Comparison of ENCODE assay signal across 9 cellular contexts in the genomic region with DNA sequence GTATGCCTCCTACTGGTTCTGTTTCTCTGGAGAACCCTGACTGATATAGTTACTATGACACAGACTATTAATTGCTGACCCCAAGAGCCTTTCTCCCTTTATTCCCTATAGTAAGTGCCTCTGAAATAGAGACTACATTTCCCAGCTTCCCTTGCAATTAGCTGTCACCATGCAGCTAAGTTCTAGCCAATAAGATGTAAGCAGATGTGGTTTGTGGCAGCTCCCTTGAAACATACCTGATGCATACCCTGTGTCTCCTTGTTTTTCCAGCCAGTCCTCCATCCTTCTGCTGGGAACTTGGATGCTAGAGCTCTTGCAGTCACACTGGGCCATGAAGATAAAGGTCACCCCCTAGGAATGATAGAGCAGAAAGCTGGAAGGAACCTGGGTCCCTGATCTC. TPM values are rescaled to one million over a fixed set of nuclear protein-coding genes. Genes with fewer than 3 reads are reported as not detected.
DNase-seq lines count a peak whose midpoint lies in the region; ATAC-seq and TF ChIP-seq lines count a peak whose summit lies in the region.
"Had no signal": no experiment of that assay in that cellular context is flagged by ENCODE, and none has a peak within 500 bp of the region (broad histone marks: within the 10 kb centered on the region; RNA-seq: fewer than 3 reads in every experiment).

No MANE protein-coding gene starts in this region.

- no peak for TF ChIP-seq CTCF in OCI-LY3 (IDR thresholded peaks at IDR 0.05; ENCODE audit: low read depth, low read length)
- TF ChIP-seq CTCF in hepatocyte (IDR thresholded peaks at IDR 0.05; ENCODE audit: poor library complexity): no peak
- TF ChIP-seq CTCF in MM.1S (IDR thresholded peaks at IDR 0.05; ENCODE audit: low read length): no peak
- no peak for TF ChIP-seq CTCF in coronary artery (IDR thresholded peaks at IDR 0.05)

- no peak for DNase-seq in hepatocyte (ENCODE audit: low spot score)
- no peak for DNase-seq in MM.1S
- DNase-seq in sciatic nerve (ENCODE audit: low spot score): no peak
- DNase-seq in mucosa of gallbladder (ENCODE audit: low spot score): no peak
- no peak for DNase-seq in coronary artery (ENCODE audit: low spot score)

- H3F3A ChIP-seq in MM.1S (ENCODE audit: insufficient read depth, low read length): no peaks in the 10 kb centered on the region

- peak; percentile 81 for ATAC-seq in GM18858 (IDR thresholded peaks at IDR 0.05; ENCODE audit: unreplicated experiment)
- peak; percentile 70 for ATAC-seq in HG02571 (IDR thresholded peaks at IDR 0.05; ENCODE audit: unreplicated experiment)
- no peak for ATAC-seq in sciatic nerve

- H3K4me2 ChIP-seq in OCI-LY3 (ENCODE audit: low read length) (0 out of 2 replicates have a peak overlapping the region, but pooled peaks have one; percentile 10), hepatocyte (peak overlapping the region; percentile 16), MM.1S (ENCODE audit: low read depth, low read length) (no peak overlapping the region)

- H4K20me1 ChIP-seq in OCI-LY3 (ENCODE audit: insufficient read depth, low read length): no peaks in the 10 kb centered on the region
- no peaks in the 10 kb centered on the region for H4K20me1 ChIP-seq in hepatocyte (ENCODE audit: insufficient read depth, poor library complexity, severe bottlenecking)
- no peaks in the 10 kb centered on the region for H4K20me1 ChIP-seq in MM.1S (ENCODE audit: insufficient read depth, low read length)

- H2AFZ ChIP-seq in OCI-LY3 (ENCODE audit: low read depth, low read length): no peak overlapping the region
- H2AFZ ChIP-seq in hepatocyte: no peak overlapping the region
- no peak overlapping the region for H2AFZ ChIP-seq in MM.1S (ENCODE audit: low read length)
- H2AFZ ChIP-seq: parathyroid adenoma had no signal

- H3K27ac ChIP-seq in OCI-LY3 (ENCODE audit: low read length) (no peak overlapping the region), hepatocyte (peak overlapping the region; percentile 57), MM.1S (ENCODE audit: low read length) (no peak overlapping the region), coronary artery (no peak overlapping the region)
- H3K27ac ChIP-seq: parathyroid adenoma had no signal

- intact Hi-C loops in sciatic nerve (cut with DNase I): no loop called here

- H3K9me3 ChIP-seq in OCI-LY3 (ENCODE audit: insufficient read depth, low read length) (no peaks in the 10 kb centered on the region), hepatocyte (ENCODE audit: low read depth) (no peaks in the 10 kb centered on the region), MM.1S (replicated peaks; ENCODE audit: insufficient read depth, low read length) (no peaks in the 10 kb centered on the region)

- H3K4me3 ChIP-seq in OCI-LY3 (ENCODE audit: low read length) (no peak overlapping the region), hepatocyte (no peak overlapping the region), MM.1S (ENCODE audit: low read length) (no peak overlapping the region), coronary artery (no peak overlapping the region)

- no peaks in the 10 kb centered on the region for H3K27me3 ChIP-seq in OCI-LY3 (ENCODE audit: low read depth, low read length)
- H3K27me3 ChIP-seq in hepatocyte: no peaks in the 10 kb centered on the region
- H3K27me3 ChIP-seq in MM.1S (replicated peaks; ENCODE audit: insufficient read depth, low read length): no peaks in the 10 kb centered on the region

- no peaks in the 10 kb centered on the region for H3K79me2 ChIP-seq in OCI-LY3 (ENCODE audit: low read length)
- no peaks in the 10 kb centered on the region for H3K79me2 ChIP-seq in hepatocyte
- no peaks in the 10 kb centered on the region for H3K79me2 ChIP-seq in MM.1S (ENCODE audit: low read length)
- H3K79me2 ChIP-seq: parathyroid adenoma had no signal

- no peaks in the 10 kb centered on the region for H3K9me2 ChIP-seq in hepatocyte (replicated peaks; ENCODE audit: insufficient read depth)
- no peaks in the 10 kb centered on the region for H3K9me2 ChIP-seq in MM.1S (replicated peaks; ENCODE audit: insufficient read depth, low read length)

- no peaks in the 10 kb centered on the region for H3K4me1 ChIP-seq in OCI-LY3 (ENCODE audit: low read length)
- peaks cover 12% of the 10 kb centered on the region for H3K4me1 ChIP-seq in hepatocyte (ENCODE audit: insufficient read depth)
- H3K4me1 ChIP-seq in MM.1S (ENCODE audit: low read length): peaks cover 6% of the 10 kb centered on the region; the same call in 1 of the 2 replicates
- H3K4me1 ChIP-seq: parathyroid adenoma had no signal

- H3K9ac ChIP-seq in OCI-LY3 (ENCODE audit: low read length): no peak overlapping the region
- no peak overlapping the region for H3K9ac ChIP-seq in MM.1S (ENCODE audit: low read length)
- H3K9ac ChIP-seq: parathyroid adenoma had no signal

- H3K36me3 ChIP-seq in OCI-LY3 (replicated peaks; ENCODE audit: low read depth, low read length): no peaks in the 10 kb centered on the region
- no peaks in the 10 kb centered on the region for H3K36me3 ChIP-seq in hepatocyte (replicated peaks; ENCODE audit: insufficient read depth, low read depth)
- H3K36me3 ChIP-seq in MM.1S (replicated peaks; ENCODE audit: insufficient read depth, low read length): no peaks in the 10 kb centered on the region

RNA-seq across cellular contexts. Expression of a gene that starts 9.7 kb away (rescaled TPM):
- 146 and 160 TPM in 2 replicates for total RNA-seq in hepatocyte
- 152 and 172 TPM in 2 replicates for polyA plus RNA-seq in hepatocyte
- total RNA-seq in sciatic nerve: 131 TPM
- 98.8 TPM for total RNA-seq in mucosa of gallbladder

RNA-seq across cellular contexts. Expression of a gene that starts 40.0 kb away (rescaled TPM):
- total RNA-seq in hepatocyte: 32.4 and 37.5 TPM in 2 replicates
- polyA plus RNA-seq in hepatocyte: 48.7 and 64.3 TPM in 2 replicates
- 14.6 TPM for total RNA-seq in sciatic nerve
- total RNA-seq in mucosa of gallbladder: 22.9 TPM
